20 cellular contexts compared by ENCODE assay signal in genomic region chr12:10221846-10222245, GRCh38. TPM values are rescaled to one million over a fixed set of nuclear protein-coding genes. Genes with fewer than 3 reads are reported as not detected.
"Had no signal": no experiment of that assay in that cellular context is flagged by ENCODE, and none has a peak within 500 bp of the region (broad histone marks: within the 10 kb centered on the region; RNA-seq: fewer than 3 reads in every experiment).

No MANE protein-coding gene starts in this region.

- H3K27ac ChIP-seq: colonic mucosa, hepatocyte, parathyroid adenoma, skin epidermis had no signal

- H3K27ac Mint-ChIP-seq: naive B cell, nephron had no signal

- H3K4me3 Mint-ChIP-seq: naive B cell, nephron had no signal

- ATAC-seq: esophagus mucosa, gastroesophageal sphincter, left cardiac atrium, lower lobe of right lung had no signal

- H3K4me1 ChIP-seq: colonic mucosa had no signal

- DNase-seq: colonic mucosa; dermis blood vessel endothelial cell; kidney; left cardiac atrium; left ventricle myocardium inferior; lower lobe of right lung; mesenchymal stem cell; naive B cell; sigmoid colon; stimulated activated CD4-positive, alpha-beta T cell treated with anti-CD3 and anti-CD28 coated beads, Interleukin-2, amount 100 ng/mL, for 24 hours; stimulated activated naive CD4-positive, alpha-beta T cell; trophoblast cell had no signal

- H3K27me3 ChIP-seq: colonic mucosa, gastroesophageal sphincter, hepatocyte, sigmoid colon had no signal

- H2AFZ ChIP-seq: hepatocyte, parathyroid adenoma had no signal

- H3K9ac ChIP-seq: parathyroid adenoma had no signal

- H3K4me3 ChIP-seq: colonic mucosa, gastroesophageal sphincter, hepatocyte, left ventricle myocardium inferior, lower lobe of right lung, sigmoid colon, skin epidermis had no signal

- H3K36me3 ChIP-seq: colonic mucosa had no signal

- H3K4me2 ChIP-seq: hepatocyte had no signal

- H3K79me2 ChIP-seq: parathyroid adenoma had no signal

- H3K9me3 ChIP-seq: colonic mucosa, gastroesophageal sphincter, left ventricle myocardium inferior, lower lobe of right lung, sigmoid colon had no signal

- H3K36me3 Mint-ChIP-seq: naive B cell had no signal

- H3K4me1 Mint-ChIP-seq: nephron had no signal

- H3K9me3 Mint-ChIP-seq: naive B cell, nephron had no signal

RNA-seq across cellular contexts. Expression of gene TMEM52B, which starts 43.0 kb away (rescaled TPM):
- total RNA-seq: colonic mucosa, dermis blood vessel endothelial cell, esophagus mucosa, left cardiac atrium, left ventricle myocardium inferior, pulmonary artery endothelial cell, sigmoid colon had no signal
- polyA plus RNA-seq: endothelial cell of umbilical vein had no signal

RNA-seq across cellular contexts. Expression of gene OLR1, which starts 49.9 kb away (rescaled TPM):
- total RNA-seq: dermis blood vessel endothelial cell, endothelial cell of umbilical vein, pulmonary artery endothelial cell had no signal
- polyA plus RNA-seq: endothelial cell of umbilical vein had no signal
